8 cellular contexts compared by ENCODE assay signal in the genomic region with DNA sequence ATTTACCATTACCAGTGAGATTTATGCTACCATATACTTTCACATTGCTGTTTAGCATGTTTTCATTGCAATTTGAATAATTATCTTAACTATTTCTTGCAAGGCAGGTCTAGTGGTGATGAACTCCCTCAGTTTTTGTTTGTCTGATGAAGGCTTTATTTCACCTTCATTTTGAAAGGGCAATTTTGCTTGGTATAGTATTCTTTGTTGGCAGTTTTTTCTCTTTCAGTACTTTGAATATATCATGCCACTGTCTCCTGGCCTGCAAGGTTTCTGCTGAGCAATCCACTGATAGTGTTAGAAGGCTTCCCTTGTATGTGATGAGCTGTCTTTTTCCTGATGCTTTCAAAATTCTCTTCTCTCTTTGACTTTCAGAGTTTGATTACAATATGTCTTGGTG.
"Had no signal": no experiment of that assay in that cellular context is flagged by ENCODE, and none has a peak within 500 bp of the region (broad histone marks: within the 10 kb centered on the region; RNA-seq: fewer than 3 reads in every experiment).

No MANE protein-coding gene starts in this region.

- DNase-seq: IMR-90, KBM-7, KG1 had no signal

- ATAC-seq: HepG2, K562 had no signal

- FAIRE-seq: HepG2, HTR-8/SVneo, K562 had no signal

- H3K4me3 ChIP-seq: K562 had no signal

- H3K27ac ChIP-seq: HL-60, KMS-11 had no signal
